In the genomic region with DNA sequence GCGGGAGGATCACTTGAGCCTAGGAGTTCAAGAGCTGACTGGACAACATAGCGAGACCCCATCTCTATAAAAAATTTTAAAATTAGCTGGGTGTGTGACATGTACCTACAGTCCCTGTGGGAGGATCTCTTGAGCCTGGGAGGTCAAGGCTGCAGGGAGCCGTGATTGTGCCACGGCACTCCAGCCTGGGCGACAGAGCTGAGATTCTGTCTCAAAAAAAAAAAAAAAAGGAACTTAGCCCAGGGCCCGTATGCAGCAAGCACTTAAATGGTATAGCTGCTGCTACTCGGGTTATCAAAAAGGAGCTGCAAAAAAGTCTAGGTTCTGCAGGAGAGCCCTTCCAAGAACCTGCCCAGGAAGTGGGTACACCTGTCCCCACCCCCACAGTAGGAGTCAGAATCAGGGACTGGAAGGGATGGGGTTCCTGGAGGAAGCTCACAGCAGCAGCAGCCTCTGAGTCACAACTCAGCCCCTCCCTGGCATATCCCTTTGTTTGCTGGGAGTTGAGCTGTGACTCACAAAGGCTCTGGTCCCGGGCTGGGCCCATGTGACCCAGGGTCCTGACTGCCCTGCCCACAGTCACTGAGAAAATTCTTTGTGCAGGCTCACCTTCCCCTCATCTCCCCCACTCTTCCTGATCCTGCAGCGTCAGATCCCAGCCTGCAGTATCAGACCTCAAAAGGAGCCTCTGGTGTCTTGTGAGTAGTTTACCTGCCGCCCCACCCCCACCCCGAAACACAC, we compare ENCODE assay signal across 8 cellular contexts. TPM values are rescaled to one million over a fixed set of nuclear protein-coding genes. Genes with fewer than 3 reads are reported as not detected.
DNase-seq lines count a peak whose midpoint lies in the region; ATAC-seq and TF ChIP-seq lines count a peak whose summit lies in the region.

A gene with protein sequence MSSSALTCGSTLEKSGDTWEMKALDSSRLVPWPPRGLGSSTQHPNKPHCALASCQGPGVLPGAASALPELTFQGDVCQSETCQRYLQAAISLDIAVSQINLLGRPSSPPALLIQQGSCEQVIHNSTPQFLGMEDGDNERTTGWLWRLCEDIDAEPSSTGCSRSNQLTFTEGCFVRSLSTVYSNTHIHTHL (plus strand): TSS at position 576 of the 741 bp plus-strand sequence. CDS start 13,031 bp downstream, outside the sequence.

- DNase-seq in activated naive CD4-positive, alpha-beta T cell treated with anti-CD3 and anti-CD28 coated beads, Interleukin-2, amount 50 U/mL, for 72 hours (ENCODE audit: low spot score in 2 of 2), result no peak
- DNase-seq in activated naive CD4-positive, alpha-beta T cell treated with anti-CD3 and anti-CD28 coated beads, Interleukin-2, amount 50 U/mL, for 16 hours, result no peak
- DNase-seq in SK-MEL-5 (ENCODE audit: low read depth, low spot score) (peak; percentile 90), foreskin fibroblast (peak; percentile 84 to 94)
- DNase-seq in activated CD8-positive, alpha-beta memory T cell treated with anti-CD3 and anti-CD28 coated beads, Interleukin-2, amount 50 U/mL, for 48 hours, result no peak

- TF ChIP-seq CTCF in foreskin fibroblast (IDR thresholded peaks at IDR 0.05; ENCODE audit: low read depth, low read length) (no peak), neutrophil (IDR thresholded peaks at IDR 0.05) (no peak)

- peaks cover 35 to 45% of the 10 kb centered on the region in 2 experiments for H3K4me1 ChIP-seq in neutrophil (ENCODE audit: control insufficient read depth in 1 of 2, insufficient read depth in 1 of 2, low read depth in 1 of 2, low read length in 1 of 2)

- no peaks in the 10 kb centered on the region for H3K9me3 Mint-ChIP-seq in activated naive CD4-positive, alpha-beta T cell treated with anti-CD3 and anti-CD28 coated beads, Interleukin-2, amount 50 U/mL, for 72 hours

- H3K4me3 ChIP-seq in foreskin fibroblast (ENCODE audit: low read depth in 1 of 2, low read length in 2 of 2) (no peak within 1 kb of the TSS), neutrophil (ENCODE audit: low read depth in 1 of 2, low read length in 1 of 2) (no peak within 1 kb of the TSS)

- no peak within 1 kb of the TSS for H3K27ac Mint-ChIP-seq in activated naive CD4-positive, alpha-beta T cell treated with anti-CD3 and anti-CD28 coated beads, Interleukin-2, amount 50 U/mL, for 72 hours

- H3K36me3 Mint-ChIP-seq in activated naive CD4-positive, alpha-beta T cell treated with anti-CD3 and anti-CD28 coated beads, Interleukin-2, amount 50 U/mL, for 72 hours, result no peaks in the 10 kb centered on the region

- H3K9me3 ChIP-seq in neutrophil, result no peaks in the 10 kb centered on the region

- H3K27ac ChIP-seq in neutrophil, result peak within 1 kb of the TSS; percentile 22

- peak; percentile 63 to 82 for ATAC-seq in activated naive CD4-positive, alpha-beta T cell treated with anti-CD3 and anti-CD28 coated beads, Interleukin-2, amount 50 U/mL, for 72 hours
- ATAC-seq in GM21619 (IDR thresholded peaks at IDR 0.05; ENCODE audit: unreplicated experiment) (no peak), HG03342 (IDR thresholded peaks at IDR 0.05; ENCODE audit: unreplicated experiment) (no peak)

- in situ Hi-C loops in SK-MEL-5 (cut with HindIII; ENCODE audit: low pct_unique_long_range_greater_than_20kb, low sequenced_read_pairs), result no loop called here

- no peaks in the 10 kb centered on the region for H3K27me3 ChIP-seq in neutrophil

- no peaks in the 10 kb centered on the region for H3K36me3 ChIP-seq in neutrophil

RNA-seq across cellular contexts. Expression of the gene that starts here (rescaled TPM):
- total RNA-seq in activated naive CD4-positive, alpha-beta T cell treated with anti-CD3 and anti-CD28 coated beads, Interleukin-2, amount 50 U/mL, for 72 hours, result not detected
- 0.42 and 0.69 TPM in 2 replicates for total RNA-seq in SK-MEL-5 (2014; rRNA removed; shearing (Covaris generic))
- polyA plus RNA-seq in SK-MEL-5 (2015; cell fraction: cytosol; rRNA removed), result 0.93 and 1.5 TPM in 2 replicates
- 0.42 and 1.5 TPM in 2 replicates for polyA plus RNA-seq in SK-MEL-5 (2015; cell fraction: nucleus; rRNA removed)

Comparison
In these comparisons a context has a peak if more than half of its experiments do, and no peak if none do; other contexts are left out.
1. Peak in ATAC-seq in activated naive CD4-positive, alpha-beta T cell treated with anti-CD3 and anti-CD28 coated beads, Interleukin-2, amount 50 U/mL, for 72 hours; RNA of the gene not detected or under 1 TPM.
2. DNase-seq: peak in SK-MEL-5 (single experiment) and foreskin fibroblast (2 of 2); none in activated naive CD4-positive, alpha-beta T cell treated with anti-CD3 and anti-CD28 coated beads, Interleukin-2, amount 50 U/mL, for 72 hours (0 of 2), activated naive CD4-positive, alpha-beta T cell treated with anti-CD3 and anti-CD28 coated beads, Interleukin-2, amount 50 U/mL, for 16 hours (single experiment) and activated CD8-positive, alpha-beta memory T cell treated with anti-CD3 and anti-CD28 coated beads, Interleukin-2, amount 50 U/mL, for 48 hours (single experiment).